Comparison of ENCODE assay signal across 1 cellular context in the genomic region with DNA sequence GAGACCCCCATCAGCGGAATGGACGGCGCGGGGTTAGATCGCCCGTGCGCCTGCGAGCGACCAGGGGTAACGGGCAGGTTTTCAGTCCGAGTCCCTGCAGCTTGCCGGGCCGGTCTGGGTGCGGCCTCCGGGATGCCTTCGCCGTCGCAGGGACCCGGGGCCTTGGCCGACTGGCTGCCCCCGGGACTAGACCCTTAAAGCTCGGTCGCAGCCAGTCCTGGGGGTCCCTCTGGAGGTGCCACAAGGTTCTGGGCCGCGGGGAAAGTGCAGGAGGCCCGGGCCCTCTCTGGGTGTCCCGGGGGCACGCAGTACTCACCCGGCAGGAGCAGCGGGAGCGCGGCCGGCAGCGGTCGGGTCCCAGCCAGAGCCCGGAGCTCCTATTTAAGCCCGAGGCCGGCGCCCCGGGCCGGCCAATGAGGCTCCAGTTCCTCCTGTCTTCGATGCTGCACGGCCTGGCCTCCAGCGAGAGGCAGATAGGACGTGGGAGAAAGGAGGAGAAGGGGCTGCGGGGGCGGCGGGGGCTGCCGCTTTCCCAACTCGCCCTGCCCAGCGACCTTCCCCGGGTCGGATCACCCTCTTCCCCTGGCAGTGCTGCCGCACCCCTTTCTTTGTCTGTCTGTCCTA.
TF ChIP-seq lines count a peak whose summit lies in the region.

A gene (minus strand): TSS at position 356 of the 624 bp plus-strand sequence.

TF ChIP-seq in HepG2, 621 proteins besides CTCF, POLR2A, EP300 and RAD21 (continued from another document and continues in another):
- TF ChIP-seq KDM2A (CRISPR knock-in tag; IDR thresholded peaks at IDR 0.05; ENCODE audit: borderline replicate concordance, low read depth) (peak; percentile 64; the same call in 1 of the 2 replicates), ZFY (CRISPR knock-in tag; IDR thresholded peaks at IDR 0.05) (peak; percentile 50), TMF1 (CRISPR knock-in tag; IDR thresholded peaks at IDR 0.05; ENCODE audit: low read depth) (no peak), ZNF883 (CRISPR knock-in tag; IDR thresholded peaks at IDR 0.05; ENCODE audit: not compliant biosample characterization) (peak; percentile 40), MAZ (IDR thresholded peaks at IDR 0.05; ENCODE audit: borderline replicate concordance, low read depth, low read length) (no peak), MAZ (CRISPR knock-in tag; IDR thresholded peaks at IDR 0.05; ENCODE audit: low read depth) (0 out of 2 replicates have a peak, but pooled peaks have one; percentile 20), ZNF549 (CRISPR knock-in tag; IDR thresholded peaks at IDR 0.05) (no peak), PHF8 (CRISPR knock-in tag; IDR thresholded peaks at IDR 0.05) (peak; percentile 43; the same call in 1 of the 2 replicates), ZNF350 (CRISPR knock-in tag; IDR thresholded peaks at IDR 0.05; ENCODE audit: borderline replicate concordance, low read depth) (no peak; the same call in 1 of the 2 replicates), GATAD2A (CRISPR knock-in tag; IDR thresholded peaks at IDR 0.05) (no peak), ZNF446 (CRISPR knock-in tag; IDR thresholded peaks at IDR 0.05) (no peak), CHCHD3 (CRISPR knock-in tag; IDR thresholded peaks at IDR 0.05) (no peak), ZNF563 (CRISPR knock-in tag; IDR thresholded peaks at IDR 0.05) (0 out of 2 replicates have a peak, but pooled peaks have one; percentile 34), ZNF775 (CRISPR knock-in tag; IDR thresholded peaks at IDR 0.05; ENCODE audit: borderline replicate concordance) (no peak), HIVEP1 (CRISPR knock-in tag; IDR thresholded peaks at IDR 0.05) (peak; percentile 62; the same call in 1 of the 2 replicates), ZSCAN22 (CRISPR knock-in tag; IDR thresholded peaks at IDR 0.05) (no peak), ZFX (CRISPR knock-in tag; IDR thresholded peaks at IDR 0.05; ENCODE audit: low read depth) (peak; percentile 34; the same call in 1 of the 2 replicates), ZNF879 (CRISPR knock-in tag; IDR thresholded peaks at IDR 0.05) (0 out of 2 replicates have a peak, but pooled peaks have one; percentile 67), SAP130 (CRISPR knock-in tag; IDR thresholded peaks at IDR 0.05; ENCODE audit: low read depth) (peak; percentile 13; the same call in 1 of the 2 replicates), TSC22D2 (CRISPR knock-in tag; IDR thresholded peaks at IDR 0.05; ENCODE audit: borderline replicate concordance) (no peak), MIER2 (CRISPR knock-in tag; IDR thresholded peaks at IDR 0.05) (no peak), ELF3 (CRISPR knock-in tag; IDR thresholded peaks at IDR 0.05) (no peak), GTF3A (CRISPR knock-in tag; conservative IDR thresholded peaks at IDR 0.05) (no peak), ZNF251 (CRISPR knock-in tag; IDR thresholded peaks at IDR 0.05) (no peak), ZNF777 (CRISPR knock-in tag; IDR thresholded peaks at IDR 0.05) (peak; percentile 90), TBX2 (CRISPR knock-in tag; IDR thresholded peaks at IDR 0.05; ENCODE audit: borderline replicate concordance) (peak; percentile 30; the same call in 1 of the 2 replicates), LCORL (IDR thresholded peaks at IDR 0.05) (no peak), LCORL (CRISPR knock-in tag; IDR thresholded peaks at IDR 0.05) (peak; percentile 43; the same call in 1 of the 2 replicates), DR1 (CRISPR knock-in tag; IDR thresholded peaks at IDR 0.05) (peak; percentile 31; the same call in 1 of the 2 replicates)
- TF ChIP-seq, protein P1, sequence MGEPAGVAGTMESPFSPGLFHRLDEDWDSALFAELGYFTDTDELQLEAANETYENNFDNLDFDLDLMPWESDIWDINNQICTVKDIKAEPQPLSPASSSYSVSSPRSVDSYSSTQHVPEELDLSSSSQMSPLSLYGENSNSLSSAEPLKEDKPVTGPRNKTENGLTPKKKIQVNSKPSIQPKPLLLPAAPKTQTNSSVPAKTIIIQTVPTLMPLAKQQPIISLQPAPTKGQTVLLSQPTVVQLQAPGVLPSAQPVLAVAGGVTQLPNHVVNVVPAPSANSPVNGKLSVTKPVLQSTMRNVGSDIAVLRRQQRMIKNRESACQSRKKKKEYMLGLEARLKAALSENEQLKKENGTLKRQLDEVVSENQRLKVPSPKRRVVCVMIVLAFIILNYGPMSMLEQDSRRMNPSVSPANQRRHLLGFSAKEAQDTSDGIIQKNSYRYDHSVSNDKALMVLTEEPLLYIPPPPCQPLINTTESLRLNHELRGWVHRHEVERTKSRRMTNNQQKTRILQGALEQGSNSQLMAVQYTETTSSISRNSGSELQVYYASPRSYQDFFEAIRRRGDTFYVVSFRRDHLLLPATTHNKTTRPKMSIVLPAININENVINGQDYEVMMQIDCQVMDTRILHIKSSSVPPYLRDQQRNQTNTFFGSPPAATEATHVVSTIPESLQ (CRISPR knock-in tag; conservative IDR thresholded peaks at IDR 0.05) = no peak
- TF ChIP-seq, protein P2, sequence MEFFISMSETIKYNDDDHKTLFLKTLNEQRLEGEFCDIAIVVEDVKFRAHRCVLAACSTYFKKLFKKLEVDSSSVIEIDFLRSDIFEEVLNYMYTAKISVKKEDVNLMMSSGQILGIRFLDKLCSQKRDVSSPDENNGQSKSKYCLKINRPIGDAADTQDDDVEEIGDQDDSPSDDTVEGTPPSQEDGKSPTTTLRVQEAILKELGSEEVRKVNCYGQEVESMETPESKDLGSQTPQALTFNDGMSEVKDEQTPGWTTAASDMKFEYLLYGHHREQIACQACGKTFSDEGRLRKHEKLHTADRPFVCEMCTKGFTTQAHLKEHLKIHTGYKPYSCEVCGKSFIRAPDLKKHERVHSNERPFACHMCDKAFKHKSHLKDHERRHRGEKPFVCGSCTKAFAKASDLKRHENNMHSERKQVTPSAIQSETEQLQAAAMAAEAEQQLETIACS (CRISPR knock-in tag; IDR thresholded peaks at IDR 0.05) = no peak
- TF ChIP-seq, protein P3, sequence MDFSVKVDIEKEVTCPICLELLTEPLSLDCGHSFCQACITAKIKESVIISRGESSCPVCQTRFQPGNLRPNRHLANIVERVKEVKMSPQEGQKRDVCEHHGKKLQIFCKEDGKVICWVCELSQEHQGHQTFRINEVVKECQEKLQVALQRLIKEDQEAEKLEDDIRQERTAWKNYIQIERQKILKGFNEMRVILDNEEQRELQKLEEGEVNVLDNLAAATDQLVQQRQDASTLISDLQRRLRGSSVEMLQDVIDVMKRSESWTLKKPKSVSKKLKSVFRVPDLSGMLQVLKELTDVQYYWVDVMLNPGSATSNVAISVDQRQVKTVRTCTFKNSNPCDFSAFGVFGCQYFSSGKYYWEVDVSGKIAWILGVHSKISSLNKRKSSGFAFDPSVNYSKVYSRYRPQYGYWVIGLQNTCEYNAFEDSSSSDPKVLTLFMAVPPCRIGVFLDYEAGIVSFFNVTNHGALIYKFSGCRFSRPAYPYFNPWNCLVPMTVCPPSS (IDR thresholded peaks at IDR 0.05) = no peak
- TF ChIP-seq, protein P4, sequence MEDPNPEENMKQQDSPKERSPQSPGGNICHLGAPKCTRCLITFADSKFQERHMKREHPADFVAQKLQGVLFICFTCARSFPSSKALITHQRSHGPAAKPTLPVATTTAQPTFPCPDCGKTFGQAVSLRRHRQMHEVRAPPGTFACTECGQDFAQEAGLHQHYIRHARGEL (CRISPR knock-in tag; IDR thresholded peaks at IDR 0.05) = no peak
- TF ChIP-seq, protein P5, sequence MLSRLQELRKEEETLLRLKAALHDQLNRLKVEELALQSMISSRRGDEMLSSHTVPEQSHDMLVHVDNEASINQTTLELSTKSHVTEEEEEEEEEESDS (CRISPR knock-in tag; IDR thresholded peaks at IDR 0.05; ENCODE audit: borderline replicate concordance) = 0 out of 2 replicates have a peak, but pooled peaks have one; percentile 49
- TF ChIP-seq, protein P6, sequence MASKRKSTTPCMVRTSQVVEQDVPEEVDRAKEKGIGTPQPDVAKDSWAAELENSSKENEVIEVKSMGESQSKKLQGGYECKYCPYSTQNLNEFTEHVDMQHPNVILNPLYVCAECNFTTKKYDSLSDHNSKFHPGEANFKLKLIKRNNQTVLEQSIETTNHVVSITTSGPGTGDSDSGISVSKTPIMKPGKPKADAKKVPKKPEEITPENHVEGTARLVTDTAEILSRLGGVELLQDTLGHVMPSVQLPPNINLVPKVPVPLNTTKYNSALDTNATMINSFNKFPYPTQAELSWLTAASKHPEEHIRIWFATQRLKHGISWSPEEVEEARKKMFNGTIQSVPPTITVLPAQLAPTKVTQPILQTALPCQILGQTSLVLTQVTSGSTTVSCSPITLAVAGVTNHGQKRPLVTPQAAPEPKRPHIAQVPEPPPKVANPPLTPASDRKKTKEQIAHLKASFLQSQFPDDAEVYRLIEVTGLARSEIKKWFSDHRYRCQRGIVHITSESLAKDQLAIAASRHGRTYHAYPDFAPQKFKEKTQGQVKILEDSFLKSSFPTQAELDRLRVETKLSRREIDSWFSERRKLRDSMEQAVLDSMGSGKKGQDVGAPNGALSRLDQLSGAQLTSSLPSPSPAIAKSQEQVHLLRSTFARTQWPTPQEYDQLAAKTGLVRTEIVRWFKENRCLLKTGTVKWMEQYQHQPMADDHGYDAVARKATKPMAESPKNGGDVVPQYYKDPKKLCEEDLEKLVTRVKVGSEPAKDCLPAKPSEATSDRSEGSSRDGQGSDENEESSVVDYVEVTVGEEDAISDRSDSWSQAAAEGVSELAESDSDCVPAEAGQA (IDR thresholded peaks at IDR 0.05; ENCODE audit: low read depth) = no peak
- TF ChIP-seq, protein P6 (CRISPR knock-in tag; IDR thresholded peaks at IDR 0.05; ENCODE audit: borderline replicate concordance) = no peak
- TF ChIP-seq, protein P7, sequence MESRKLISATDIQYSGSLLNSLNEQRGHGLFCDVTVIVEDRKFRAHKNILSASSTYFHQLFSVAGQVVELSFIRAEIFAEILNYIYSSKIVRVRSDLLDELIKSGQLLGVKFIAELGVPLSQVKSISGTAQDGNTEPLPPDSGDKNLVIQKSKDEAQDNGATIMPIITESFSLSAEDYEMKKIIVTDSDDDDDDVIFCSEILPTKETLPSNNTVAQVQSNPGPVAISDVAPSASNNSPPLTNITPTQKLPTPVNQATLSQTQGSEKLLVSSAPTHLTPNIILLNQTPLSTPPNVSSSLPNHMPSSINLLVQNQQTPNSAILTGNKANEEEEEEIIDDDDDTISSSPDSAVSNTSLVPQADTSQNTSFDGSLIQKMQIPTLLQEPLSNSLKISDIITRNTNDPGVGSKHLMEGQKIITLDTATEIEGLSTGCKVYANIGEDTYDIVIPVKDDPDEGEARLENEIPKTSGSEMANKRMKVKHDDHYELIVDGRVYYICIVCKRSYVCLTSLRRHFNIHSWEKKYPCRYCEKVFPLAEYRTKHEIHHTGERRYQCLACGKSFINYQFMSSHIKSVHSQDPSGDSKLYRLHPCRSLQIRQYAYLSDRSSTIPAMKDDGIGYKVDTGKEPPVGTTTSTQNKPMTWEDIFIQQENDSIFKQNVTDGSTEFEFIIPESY (CRISPR knock-in tag; IDR thresholded peaks at IDR 0.05) = no peak
- TF ChIP-seq, protein P8, sequence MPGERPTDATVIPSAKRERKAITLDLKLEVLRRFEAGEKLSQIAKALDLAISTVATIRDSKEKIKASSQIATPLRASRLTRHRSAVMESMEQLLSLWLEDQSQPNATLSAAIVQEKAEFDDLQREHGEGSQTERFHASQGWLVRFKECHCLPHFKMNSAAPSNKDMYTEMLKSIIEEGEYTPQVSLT (CRISPR knock-in tag; IDR thresholded peaks at IDR 0.05; ENCODE audit: borderline replicate concordance, low read depth) = no peak
- TF ChIP-seq, protein P9, sequence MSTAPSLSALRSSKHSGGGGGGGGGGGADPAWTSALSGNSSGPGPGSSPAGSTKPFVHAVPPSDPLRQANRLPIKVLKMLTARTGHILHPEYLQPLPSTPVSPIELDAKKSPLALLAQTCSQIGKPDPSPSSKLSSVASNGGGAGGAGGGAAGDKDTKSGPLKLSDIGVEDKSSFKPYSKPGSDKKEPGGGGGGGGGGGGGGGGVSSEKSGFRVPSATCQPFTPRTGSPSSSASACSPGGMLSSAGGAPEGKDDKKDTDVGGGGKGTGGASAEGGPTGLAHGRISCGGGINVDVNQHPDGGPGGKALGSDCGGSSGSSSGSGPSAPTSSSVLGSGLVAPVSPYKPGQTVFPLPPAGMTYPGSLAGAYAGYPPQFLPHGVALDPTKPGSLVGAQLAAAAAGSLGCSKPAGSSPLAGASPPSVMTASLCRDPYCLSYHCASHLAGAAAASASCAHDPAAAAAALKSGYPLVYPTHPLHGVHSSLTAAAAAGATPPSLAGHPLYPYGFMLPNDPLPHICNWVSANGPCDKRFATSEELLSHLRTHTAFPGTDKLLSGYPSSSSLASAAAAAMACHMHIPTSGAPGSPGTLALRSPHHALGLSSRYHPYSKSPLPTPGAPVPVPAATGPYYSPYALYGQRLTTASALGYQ (CRISPR knock-in tag; IDR thresholded peaks at IDR 0.05) = 0 out of 2 replicates have a peak, but pooled peaks have one; percentile 22
- TF ChIP-seq, protein P10, sequence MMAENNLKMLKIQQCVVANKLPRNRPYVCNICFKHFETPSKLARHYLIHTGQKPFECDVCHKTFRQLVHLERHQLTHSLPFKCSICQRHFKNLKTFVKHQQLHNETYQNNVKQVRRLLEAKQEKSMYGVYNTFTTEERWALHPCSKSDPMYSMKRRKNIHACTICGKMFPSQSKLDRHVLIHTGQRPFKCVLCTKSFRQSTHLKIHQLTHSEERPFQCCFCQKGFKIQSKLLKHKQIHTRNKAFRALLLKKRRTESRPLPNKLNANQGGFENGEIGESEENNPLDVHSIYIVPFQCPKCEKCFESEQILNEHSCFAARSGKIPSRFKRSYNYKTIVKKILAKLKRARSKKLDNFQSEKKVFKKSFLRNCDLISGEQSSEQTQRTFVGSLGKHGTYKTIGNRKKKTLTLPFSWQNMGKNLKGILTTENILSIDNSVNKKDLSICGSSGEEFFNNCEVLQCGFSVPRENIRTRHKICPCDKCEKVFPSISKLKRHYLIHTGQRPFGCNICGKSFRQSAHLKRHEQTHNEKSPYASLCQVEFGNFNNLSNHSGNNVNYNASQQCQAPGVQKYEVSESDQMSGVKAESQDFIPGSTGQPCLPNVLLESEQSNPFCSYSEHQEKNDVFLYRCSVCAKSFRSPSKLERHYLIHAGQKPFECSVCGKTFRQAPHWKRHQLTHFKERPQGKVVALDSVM (CRISPR knock-in tag; IDR thresholded peaks at IDR 0.05) = peak; percentile 46; the same call in 1 of the 2 replicates
- TF ChIP-seq, protein P11, sequence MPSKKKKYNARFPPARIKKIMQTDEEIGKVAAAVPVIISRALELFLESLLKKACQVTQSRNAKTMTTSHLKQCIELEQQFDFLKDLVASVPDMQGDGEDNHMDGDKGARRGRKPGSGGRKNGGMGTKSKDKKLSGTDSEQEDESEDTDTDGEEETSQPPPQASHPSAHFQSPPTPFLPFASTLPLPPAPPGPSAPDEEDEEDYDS (CRISPR knock-in tag; IDR thresholded peaks at IDR 0.05) = peak; percentile 50; the same call in 1 of the 2 replicates
